ENCODE assay signal across 24 cellular contexts in the genomic region with DNA sequence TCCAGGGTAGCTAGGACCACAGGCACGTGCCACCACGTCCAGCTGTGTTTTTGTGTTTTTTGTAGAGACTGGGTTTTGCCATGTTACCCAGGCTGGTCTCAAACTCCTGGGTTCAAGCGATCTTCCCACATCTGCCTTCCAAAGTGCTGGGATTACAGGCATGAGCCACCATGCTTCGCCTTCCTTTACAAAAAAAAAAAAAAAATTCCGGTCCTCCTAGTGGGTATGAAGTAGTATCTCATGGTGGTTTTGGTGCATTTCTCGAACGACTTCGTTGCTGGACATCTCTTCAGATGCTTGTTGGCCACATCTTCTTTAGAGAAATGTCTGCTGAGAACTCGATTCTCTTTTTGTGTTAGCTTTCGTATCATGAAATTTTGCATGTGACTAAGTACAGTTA.
"Had no signal": no experiment of that assay in that cellular context is flagged by ENCODE, and none has a peak within 500 bp of the region (broad histone marks: within the 10 kb centered on the region; RNA-seq: fewer than 3 reads in every experiment).

No MANE protein-coding gene starts in this region.

- H3K4me1 ChIP-seq: neural progenitor cell, parathyroid adenoma had no signal

- H3K27ac Mint-ChIP-seq: mesothelial cell of epicardium; naive B cell; natural killer cell treated with Interleukin-12 subunit alpha and Interleukin-12 subunit beta and Interleukin-15 and Interleukin-18, amount 100 ng/mL, for 72 hours; neural progenitor cell; progenitor cell of endocrine pancreas; stimulated activated naive CD8-positive, alpha-beta T cell treated with anti-CD3 and anti-CD28 coated beads, Interleukin-15, amount 100 ng/mL, for 72 hours had no signal

- H3K9me3 ChIP-seq: mucosa of descending colon, suprapubic skin, transverse colon, vagina had no signal

- H3K4me3 Mint-ChIP-seq: mesothelial cell of epicardium; naive B cell; natural killer cell treated with Interleukin-12 subunit alpha and Interleukin-12 subunit beta and Interleukin-15 and Interleukin-18, amount 100 ng/mL, for 72 hours; neural progenitor cell; stimulated activated naive CD8-positive, alpha-beta T cell treated with anti-CD3 and anti-CD28 coated beads, Interleukin-15, amount 100 ng/mL, for 72 hours had no signal

- H3K36me3 ChIP-seq: neural progenitor cell, suprapubic skin, transverse colon, vagina had no signal

- H3K4me3 ChIP-seq: coronary artery, mucosa of descending colon, neural progenitor cell, smooth muscle cell, suprapubic skin, transverse colon, vagina had no signal

- DNase-seq: dermis blood vessel endothelial cell; effector memory CD4-positive, alpha-beta T cell; erythroblast; kidney; mesenchymal stem cell; mucosa of descending colon; naive B cell; stimulated activated CD4-positive, alpha-beta T cell treated with anti-CD3 and anti-CD28 coated beads, Interleukin-12 subunit alpha, Interleukin-12 subunit beta, amount 100 ng/mL, for 4 hours; stimulated activated CD4-positive, alpha-beta T cell treated with anti-CD3 and anti-CD28 coated beads, Interleukin-1b, Interleukin-23, amount 100 ng/mL, for 48 hours; stimulated activated CD4-positive, alpha-beta T cell treated with anti-CD3 and anti-CD28 coated beads, Interleukin-4, amount 100 ng/mL, for 1 hour; stimulated activated CD8-positive, alpha-beta memory T cell treated with anti-CD3 and anti-CD28 coated beads, Interleukin-4, amount 100 ng/mL, for 48 hours; stimulated activated naive CD4-positive, alpha-beta T cell; stimulated activated naive CD8-positive, alpha-beta T cell treated with anti-CD3 and anti-CD28 coated beads, Interleukin-15, amount 100 ng/mL, for 72 hours; transverse colon had no signal

- H3K27me3 Mint-ChIP-seq: progenitor cell of endocrine pancreas had no signal

- ATAC-seq: mucosa of descending colon; natural killer cell treated with Interleukin-12 subunit alpha and Interleukin-12 subunit beta and Interleukin-15 and Interleukin-18, amount 100 ng/mL, for 72 hours; sciatic nerve; stimulated activated naive CD8-positive, alpha-beta T cell treated with anti-CD3 and anti-CD28 coated beads, Interleukin-15, amount 100 ng/mL, for 72 hours had no signal

- H3K27ac ChIP-seq: coronary artery, neural progenitor cell, parathyroid adenoma, suprapubic skin, transverse colon, vagina had no signal

- H3K4me2 ChIP-seq: neural progenitor cell, smooth muscle cell had no signal

- H3K27me3 ChIP-seq: vagina had no signal

- H3K36me3 Mint-ChIP-seq: naive B cell; natural killer cell treated with Interleukin-12 subunit alpha and Interleukin-12 subunit beta and Interleukin-15 and Interleukin-18, amount 100 ng/mL, for 72 hours; neural progenitor cell had no signal

- H3K79me2 ChIP-seq: parathyroid adenoma had no signal

- H2AFZ ChIP-seq: neural progenitor cell, parathyroid adenoma had no signal

- H3K9me3 Mint-ChIP-seq: mesothelial cell of epicardium; natural killer cell treated with Interleukin-12 subunit alpha and Interleukin-12 subunit beta and Interleukin-15 and Interleukin-18, amount 100 ng/mL, for 72 hours; neural progenitor cell; stimulated activated naive CD8-positive, alpha-beta T cell treated with anti-CD3 and anti-CD28 coated beads, Interleukin-15, amount 100 ng/mL, for 72 hours had no signal
